9 cellular contexts compared by ENCODE assay signal in genomic region chr10:5442056-5442989, GRCh38. TPM values are rescaled to one million over a fixed set of nuclear protein-coding genes. Genes with fewer than 3 reads are reported as not detected.
A peak's percentile ranks its signal among the peaks of the same experiment; 100 is the strongest.
DNase-seq lines count a peak whose midpoint lies in the region; ATAC-seq and TF ChIP-seq lines count a peak whose summit lies in the region.
"Had no signal": no experiment of that assay in that cellular context is flagged by ENCODE, and none has a peak within 500 bp of the region (broad histone marks: within the 10 kb centered on the region; RNA-seq: fewer than 3 reads in every experiment).

No MANE protein-coding gene starts in this region.

- DNase-seq in NCI-H1436 (lab: John Stamatoyannopoulos, UW) (peak; percentile 23), NCI-H1436 treated with DMSO at 0.1 percent for 48 hours (lab: John Stamatoyannopoulos, UW) (no peak), HT1080 (ENCODE audit: low read depth) (peak; percentile 39), RWPE1 (ENCODE audit: low spot score) (peak; percentile 38), naive B cell (peak; percentile 28)
- DNase-seq in effector CD4-positive, alpha-beta T cell, result peak; percentile 11
- no peak for DNase-seq in activated naive CD4-positive, alpha-beta T cell treated with Interleukin-2 at 50 U/mL for 16 hours

- H3K27ac Mint-ChIP-seq in naive B cell, result peak overlapping the region in 1 of 6 donors; percentile 55
- H3K27ac Mint-ChIP-seq: CD8-positive, alpha-beta memory T cell had no signal

- H3K36me3 Mint-ChIP-seq in naive B cell, result no peaks in the 10 kb centered on the region
- H3K36me3 Mint-ChIP-seq: CD8-positive, alpha-beta memory T cell had no signal

- no peaks in the 10 kb centered on the region for H3K9me3 Mint-ChIP-seq in naive B cell
- H3K9me3 Mint-ChIP-seq: CD8-positive, alpha-beta memory T cell had no signal

- POLR2A ChIA-PET in RWPE1 (lab: Yijun Ruan, JAX; ENCODE audit: low non-redundant PET), result interaction anchor here (0.7 kb wide), 1 partner anchor 181 kb away, joined by 3 read pairs; no protein-coding TSS in a partner anchor

- H3K4me1 Mint-ChIP-seq in naive B cell, result peaks cover 4 to 14% (median 7%) of the 10 kb centered on the region in 3 donors

- no peak overlapping the region for H3K4me3 Mint-ChIP-seq in naive B cell
- H3K4me3 Mint-ChIP-seq: CD8-positive, alpha-beta memory T cell had no signal

- peak; percentile 79 for TF ChIP-seq CTCF in RWPE1 (conservative IDR thresholded peaks at IDR 0.05; ENCODE audit: low read depth)

- CTCF ChIA-PET in RWPE1 (lab: Yijun Ruan, JAX), result interaction anchor here (0.6 to 3.2 kb wide), 10 partner anchors 45 to 1562 kb away, joined by 3 to 18 read pairs (median 4); no protein-coding TSS in a partner anchor

- no peak overlapping the region for H3K27ac ChIP-seq in RWPE1

- ATAC-seq in naive B cell (ENCODE audit: low read depth in 2 of 2) (no peak), GM19395 (IDR thresholded peaks at IDR 0.05; ENCODE audit: unreplicated experiment) (no peak)

- no peaks in the 10 kb centered on the region for H3K27me3 Mint-ChIP-seq in naive B cell
- H3K27me3 Mint-ChIP-seq: CD8-positive, alpha-beta memory T cell had no signal

RNA-seq across cellular contexts. Expression of gene NET1, which starts 30.0 kb away (rescaled TPM):
- 40.1 and 58.3 TPM in 2 replicates for total RNA-seq in HT1080 (2014; rRNA removed; shearing (Covaris generic))
- polyA plus RNA-seq in HT1080 (2015; cell fraction: cytosol; rRNA removed), result 46.7 and 49.2 TPM in 2 replicates
- polyA plus RNA-seq in HT1080 (2015; cell fraction: nucleus; rRNA removed), result 45.2 and 51.6 TPM in 2 replicates
- polyA plus RNA-seq in naive B cell (ENCODE audit: low read depth in 6 of 6), result 1 to 10 TPM in 5 of 6 donors, not detected in 1; 3.7 to 6.0 (median 4.2) TPM

RNA-seq across cellular contexts. Expression of gene TUBAL3, which starts 37.7 kb away (rescaled TPM):
- not detected in 2 replicates for total RNA-seq in HT1080 (2014; rRNA removed; shearing (Covaris generic))
- 0.07 and 0.33 TPM in 2 replicates for polyA plus RNA-seq in HT1080 (2015; cell fraction: cytosol; rRNA removed)
- polyA plus RNA-seq in HT1080 (2015; cell fraction: nucleus; rRNA removed), result 0.22 TPM in 1 of 2 replicates, not detected in the other
- not detected for polyA plus RNA-seq in naive B cell (ENCODE audit: low read depth in 6 of 6)
- total RNA-seq: CD8-positive, alpha-beta memory T cell had no signal
- polyA plus RNA-seq: CD8-positive, alpha-beta memory T cell had no signal

RNA-seq across cellular contexts. Expression of gene CALML5, which starts 57.0 kb away (rescaled TPM):
- total RNA-seq in HT1080 (2014; rRNA removed; shearing (Covaris generic)), result 1.4 TPM in 1 of 2 replicates, not detected in the other
- not detected in 2 replicates for polyA plus RNA-seq in HT1080 (2015; cell fraction: cytosol; rRNA removed)
- polyA plus RNA-seq in HT1080 (2015; cell fraction: nucleus; rRNA removed), result not detected in 2 replicates
- not detected for polyA plus RNA-seq in naive B cell (ENCODE audit: low read depth in 6 of 6)
- total RNA-seq: CD8-positive, alpha-beta memory T cell had no signal
- polyA plus RNA-seq: CD8-positive, alpha-beta memory T cell had no signal

Comparison
In these comparisons a context has a peak if more than half of its experiments do, and no peak if none do; other contexts are left out.
1. DNase-seq: peak in NCI-H1436 (single experiment), HT1080 (single experiment), RWPE1 (single experiment), effector CD4-positive, alpha-beta T cell (single experiment) and naive B cell (single experiment); none in NCI-H1436 treated with DMSO at 0.1 percent for 48 hours (single experiment) and activated naive CD4-positive, alpha-beta T cell treated with Interleukin-2 at 50 U/mL for 16 hours (single experiment).